8 cellular contexts compared by ENCODE assay signal in genomic region chr3:182980204-182981037, GRCh38. TPM values are rescaled to one million over a fixed set of nuclear protein-coding genes. Genes with fewer than 3 reads are reported as not detected.
A peak's percentile ranks its signal among the peaks of the same experiment; 100 is the strongest.
DNase-seq lines count a peak whose midpoint lies in the region; ATAC-seq lines count a peak whose summit lies in the region.

Gene DCUN1D1, minus strand, starts transcription at chr3:182980538. Its CDS starts 49 bp downstream, at chr3:182980489.

- no peaks in the 10 kb centered on the region for H3K9me3 ChIP-seq in naive thymus-derived CD4-positive, alpha-beta T cell (ENCODE audit: control insufficient read depth in 2 of 3, low read length in 3 of 3)

- no peaks in the 10 kb centered on the region for H3K27me3 ChIP-seq in naive thymus-derived CD4-positive, alpha-beta T cell (ENCODE audit: control insufficient read depth in 2 of 2, insufficient read depth in 2 of 2, low read length in 2 of 2)

- intact Hi-C loops in activated T-helper 1 cell treated with anti-CD3 and anti-CD28 coated beads, Interleukin-12 subunit alpha, Interleukin-12 subunit beta, Interleukin-2, Interleukin-4 antibody, amounts not matched to agents 30 ng/mL and 10 ng/mL and 1 ng/mL, durations not matched to agents 14 hours and 24 hours and 36 hours (cut with micrococcal nuclease), result loop anchor here (1.0 to 2.0 kb wide), 2 partner anchors 119 to 186 kb away; partner anchors contain the start of gene MCCC1
- intact Hi-C loops in naive thymus-derived CD4-positive, alpha-beta T cell (cut with micrococcal nuclease), result loop anchor here (1.0 to 5.0 kb wide), 4 partner anchors 33 to 186 kb away; partner anchors contain the start of gene MCCC1 (in 2 of the 2)

- peaks cover 26% of the 10 kb centered on the region for H3K4me1 Mint-ChIP-seq in activated T-helper 1 cell treated with anti-CD3 and anti-CD28 coated beads, Interleukin-12 subunit alpha, Interleukin-12 subunit beta, Interleukin-2, Interleukin-4 antibody, amounts not matched to agents 30 ng/mL and 10 ng/mL and 1 ng/mL, durations not matched to agents 14 hours and 24 hours and 36 hours (ENCODE audit: low read depth)
- H3K4me1 Mint-ChIP-seq in naive thymus-derived CD4-positive, alpha-beta T cell, result peaks cover 14 to 46% (median 42%) of the 10 kb centered on the region in 7 donors
- H3K4me1 Mint-ChIP-seq in stimulated activated memory B cell treated with anti-CD40 and anti-IgM and Interleukin-4, amounts not matched to agents 10 μg/mL and 1 μg/mL and 100 μg/mL, for 72 hours, result peaks cover 27% of the 10 kb centered on the region

- H3K27me3 Mint-ChIP-seq in activated T-helper 1 cell treated with anti-CD3 and anti-CD28 coated beads, Interleukin-12 subunit alpha, Interleukin-12 subunit beta, Interleukin-2, Interleukin-4 antibody, amounts not matched to agents 30 ng/mL and 10 ng/mL and 1 ng/mL, durations not matched to agents 14 hours and 24 hours and 36 hours (ENCODE audit: insufficient read depth), result no peaks in the 10 kb centered on the region
- no peaks in the 10 kb centered on the region for H3K27me3 Mint-ChIP-seq in naive thymus-derived CD4-positive, alpha-beta T cell
- no peaks in the 10 kb centered on the region for H3K27me3 Mint-ChIP-seq in stimulated activated memory B cell treated with anti-CD40 and anti-IgM and Interleukin-4, amounts not matched to agents 10 μg/mL and 1 μg/mL and 100 μg/mL, for 72 hours

- CTCF ChIA-PET in naive thymus-derived CD4-positive, alpha-beta T cell (lab: Charles Lee), result interaction anchor here (0.6 kb wide), 1 partner anchor 113 kb away, joined by 3 read pairs; no protein-coding TSS in a partner anchor

- H3K36me3 ChIP-seq in naive thymus-derived CD4-positive, alpha-beta T cell (ENCODE audit: control insufficient read depth in 2 of 3, insufficient read depth in 3 of 3, low read length in 3 of 3), result peaks cover 0 to 3% (median 0%) of the 10 kb centered on the region in 3 experiments

- peaks cover 18 to 20% of the 10 kb centered on the region in 2 donors for H3K4me1 ChIP-seq in naive thymus-derived CD4-positive, alpha-beta T cell (ENCODE audit: control insufficient read depth in 2 of 2, insufficient read depth in 2 of 2, low read length in 2 of 2)

- H3K27ac ChIP-seq in naive thymus-derived CD4-positive, alpha-beta T cell (ENCODE audit: low read depth, low read length), result peak within 1 kb of the TSS; percentile 79

- H3K36me3 Mint-ChIP-seq in activated T-helper 1 cell treated with anti-CD3 and anti-CD28 coated beads, Interleukin-12 subunit alpha, Interleukin-12 subunit beta, Interleukin-2, Interleukin-4 antibody, amounts not matched to agents 30 ng/mL and 10 ng/mL and 1 ng/mL, durations not matched to agents 14 hours and 24 hours and 36 hours (ENCODE audit: low read depth), result peaks cover 6% of the 10 kb centered on the region
- no peaks in the 10 kb centered on the region for H3K36me3 Mint-ChIP-seq in naive thymus-derived CD4-positive, alpha-beta T cell
- H3K36me3 Mint-ChIP-seq in stimulated activated memory B cell treated with anti-CD40 and anti-IgM and Interleukin-4, amounts not matched to agents 10 μg/mL and 1 μg/mL and 100 μg/mL, for 72 hours, result no peaks in the 10 kb centered on the region

- H3K4me3 Mint-ChIP-seq in activated T-helper 1 cell treated with anti-CD3 and anti-CD28 coated beads, Interleukin-12 subunit alpha, Interleukin-12 subunit beta, Interleukin-2, Interleukin-4 antibody, amounts not matched to agents 30 ng/mL and 10 ng/mL and 1 ng/mL, durations not matched to agents 14 hours and 24 hours and 36 hours, result peak within 1 kb of the TSS; percentile 95
- peak within 1 kb of the TSS in 9 of 10 donors; percentile 87 to 97 (median 91) for H3K4me3 Mint-ChIP-seq in naive thymus-derived CD4-positive, alpha-beta T cell
- H3K4me3 Mint-ChIP-seq in stimulated activated memory B cell treated with anti-CD40 and anti-IgM and Interleukin-4, amounts not matched to agents 10 μg/mL and 1 μg/mL and 100 μg/mL, for 72 hours, result peak within 1 kb of the TSS; percentile 91

- POLR2A ChIA-PET in naive thymus-derived CD4-positive, alpha-beta T cell (lab: Charles Lee), result interaction anchor here (1.0 to 1.8 kb wide), 2 partner anchors 9 to 12 kb away, joined by 3 to 5 read pairs; no protein-coding TSS in a partner anchor

- H3K9me3 Mint-ChIP-seq in activated T-helper 1 cell treated with anti-CD3 and anti-CD28 coated beads, Interleukin-12 subunit alpha, Interleukin-12 subunit beta, Interleukin-2, Interleukin-4 antibody, amounts not matched to agents 30 ng/mL and 10 ng/mL and 1 ng/mL, durations not matched to agents 14 hours and 24 hours and 36 hours, result no peaks in the 10 kb centered on the region
- H3K9me3 Mint-ChIP-seq in naive thymus-derived CD4-positive, alpha-beta T cell, result no peaks in the 10 kb centered on the region
- no peaks in the 10 kb centered on the region for H3K9me3 Mint-ChIP-seq in stimulated activated memory B cell treated with anti-CD40 and anti-IgM and Interleukin-4, amounts not matched to agents 10 μg/mL and 1 μg/mL and 100 μg/mL, for 72 hours

- peak within 1 kb of the TSS; percentile 75 for H3K4me3 ChIP-seq in naive thymus-derived CD4-positive, alpha-beta T cell (ENCODE audit: low read length)

- in situ Hi-C loops in KBM-7 (cut with MboI; ENCODE audit: low pct_unique_long_range_greater_than_20kb, low sequenced_read_pairs), result no loop called here

- H3K27ac Mint-ChIP-seq in activated T-helper 1 cell treated with anti-CD3 and anti-CD28 coated beads, Interleukin-12 subunit alpha, Interleukin-12 subunit beta, Interleukin-2, Interleukin-4 antibody, amounts not matched to agents 30 ng/mL and 10 ng/mL and 1 ng/mL, durations not matched to agents 14 hours and 24 hours and 36 hours, result peak within 1 kb of the TSS; percentile 90
- peak within 1 kb of the TSS; percentile 73 to 95 (median 91) for H3K27ac Mint-ChIP-seq in naive thymus-derived CD4-positive, alpha-beta T cell
- H3K27ac Mint-ChIP-seq in stimulated activated memory B cell treated with anti-CD40 and anti-IgM and Interleukin-4, amounts not matched to agents 10 μg/mL and 1 μg/mL and 100 μg/mL, for 72 hours, result peak within 1 kb of the TSS; percentile 87

- peak; percentile 90 for ATAC-seq in GM21717 (IDR thresholded peaks at IDR 0.05; ENCODE audit: unreplicated experiment)
- ATAC-seq in naive thymus-derived CD4-positive, alpha-beta T cell, result peak; percentile 94
- peak; percentile 95 for ATAC-seq in stimulated activated memory B cell treated with anti-CD40 and anti-IgM and Interleukin-4, amounts not matched to agents 10 μg/mL and 1 μg/mL and 100 μg/mL, for 72 hours

- peak; percentile 71 for DNase-seq in DMS79 treated with DMSO at 0.1 percent for 48 hours (lab: John Stamatoyannopoulos, UW)
- peak; percentile 77 for DNase-seq in KBM-7
- peak; percentile 92 for DNase-seq in RPMI8226
- DNase-seq in activated T-helper 1 cell treated with anti-CD3 and anti-CD28 coated beads, Interleukin-12 subunit alpha, Interleukin-12 subunit beta, Interleukin-2, Interleukin-4 antibody, amounts not matched to agents 30 ng/mL and 10 ng/mL and 1 ng/mL, durations not matched to agents 14 hours and 24 hours and 36 hours (ENCODE audit: low spot score), result peak; percentile 89
- peak; percentile 85 for DNase-seq in fibroblast of gingiva (ENCODE audit: low read depth)
- DNase-seq in naive thymus-derived CD4-positive, alpha-beta T cell, result peak; percentile 77 to 95 (median 85)

RNA-seq across cellular contexts. Expression of gene DCUN1D1, which starts in this region (rescaled TPM):
- 63.2 and 67.2 TPM in 2 replicates for total RNA-seq in activated T-helper 1 cell treated with anti-CD3 and anti-CD28 coated beads, Interleukin-12 subunit alpha, Interleukin-12 subunit beta, Interleukin-2, Interleukin-4 antibody, amounts not matched to agents 30 ng/mL and 10 ng/mL and 1 ng/mL, durations not matched to agents 14 hours and 24 hours and 36 hours
- 10 to 100 TPM; 23.7 to 53.0 (median 34.0) TPM for total RNA-seq in naive thymus-derived CD4-positive, alpha-beta T cell
- 10 to 100 TPM; 22.2 to 23.9 TPM for polyA plus RNA-seq in naive thymus-derived CD4-positive, alpha-beta T cell

Comparison
In these comparisons a context has a peak if more than half of its experiments do, and no peak if none do; other contexts are left out.
1. Peak in every context shown above with its lines: DNase-seq, ATAC-seq, H3K4me3 ChIP-seq and H3K27ac ChIP-seq.